8 cellular contexts compared by ENCODE assay signal in genomic region chr15:63048986-63049665, GRCh38. TPM values are rescaled to one million over a fixed set of nuclear protein-coding genes. Genes with fewer than 3 reads are reported as not detected.
DNase-seq lines count a peak whose midpoint lies in the region; ATAC-seq and TF ChIP-seq lines count a peak whose summit lies in the region.

No MANE protein-coding gene starts in this region.

- 5% methylated on average over 26 of the region's 26 CpGs for WGBS in esophagus, 2 donors
- 5% methylated on average over 26 of the region's 26 CpGs for WGBS in testis, 2 donors

- no peak for TF ChIP-seq CTCF in testis (IDR thresholded peaks at IDR 0.05)

- CTCF ChIA-PET in activated CD8-positive, alpha-beta memory T cell treated with anti-CD3 and anti-CD28 coated beads, Interleukin-2, amount 10 ng/mL, durations not matched to agents 7 days and 5 days (lab: Charles Lee): interaction anchor here (0.7 to 7.4 kb wide), 28 partner anchors 8 to 1019 kb away, joined by 3 to 119 read pairs (median 6); partner anchors contain the start of gene RPS27L

- H3K4me1 Mint-ChIP-seq in activated CD8-positive, alpha-beta memory T cell treated with anti-CD3 and anti-CD28 coated beads, Interleukin-2, amount 10 ng/mL, durations not matched to agents 7 days and 5 days: peaks cover 21% of the 10 kb centered on the region

- no peaks in the 10 kb centered on the region for H3K9me3 ChIP-seq in esophagus (ENCODE audit: control insufficient read depth in 2 of 2, insufficient read depth in 1 of 2, low read depth in 1 of 2, low read length in 1 of 2)
- H3K9me3 ChIP-seq in mucosa of rectum (ENCODE audit: control insufficient read depth in 2 of 2, low read length in 2 of 2): no peaks in the 10 kb centered on the region
- no peaks in the 10 kb centered on the region for H3K9me3 ChIP-seq in testis

- ATAC-seq in activated CD8-positive, alpha-beta memory T cell treated with anti-CD3 and anti-CD28 coated beads, Interleukin-2, amount 10 ng/mL, durations not matched to agents 7 days and 5 days: no peak
- ATAC-seq in GM21390 (IDR thresholded peaks at IDR 0.05; ENCODE audit: unreplicated experiment): no peak

- H3K27ac Mint-ChIP-seq in activated CD8-positive, alpha-beta memory T cell treated with anti-CD3 and anti-CD28 coated beads, Interleukin-2, amount 10 ng/mL, durations not matched to agents 7 days and 5 days: peak overlapping the region; percentile 61

- peaks cover 59% of the 10 kb centered on the region for H3K27me3 Mint-ChIP-seq in activated CD8-positive, alpha-beta memory T cell treated with anti-CD3 and anti-CD28 coated beads, Interleukin-2, amount 10 ng/mL, durations not matched to agents 7 days and 5 days

- intact Hi-C loops in testis (cut with DNase I; ENCODE audit: low total_unique reads): loop anchor here (10.0 kb wide), 2 partner anchors 46 to 264 kb away; no protein-coding TSS in a partner anchor

- H3K27ac ChIP-seq in esophagus (ENCODE audit: low read depth in 2 of 2, low read length in 1 of 2) (peak overlapping the region; percentile 67 to 85), mucosa of rectum (ENCODE audit: low read depth in 2 of 2, low read length in 2 of 2) (peak overlapping the region; percentile 96 to 99), testis (peak overlapping the region; percentile 88 to 91)

- H3K27me3 ChIP-seq in esophagus (ENCODE audit: control insufficient read depth in 1 of 2, insufficient read depth in 2 of 2, low read length in 2 of 2) (no peaks in the 10 kb centered on the region), mucosa of rectum (ENCODE audit: control insufficient read depth in 2 of 2, insufficient read depth in 2 of 2, low read length in 2 of 2) (peaks cover 0 to under 1% of the 10 kb centered on the region in 2 donors), testis (no peaks in the 10 kb centered on the region)

- peak overlapping the region; percentile 97 to 99 for H3K9ac ChIP-seq in mucosa of rectum (ENCODE audit: low read depth in 1 of 2, low read length in 2 of 2)

- H3K36me3 ChIP-seq in esophagus (ENCODE audit: control insufficient read depth in 2 of 2, insufficient read depth in 2 of 2, low read length in 1 of 2) (no peaks in the 10 kb centered on the region), mucosa of rectum (ENCODE audit: control insufficient read depth in 2 of 2, insufficient read depth in 2 of 2, low read length in 2 of 2) (peaks cover 3 to 7% of the 10 kb centered on the region in 2 donors), testis (ENCODE audit: low read depth, missing control alignments) (no peaks in the 10 kb centered on the region)

- DNase-seq in activated T-cell treated with anti-CD3 and anti-CD28 coated beads for 1 hour (ENCODE audit: low read depth): peak; percentile 9
- DNase-seq in activated T-cell treated with anti-CD3 and anti-CD28 coated beads for 4 hours: no peak
- peak; percentile 90 for DNase-seq in NCI-H2171 treated with DMSO at 0.1 percent for 48 hours (lab: John Stamatoyannopoulos, UW)
- DNase-seq in activated CD8-positive, alpha-beta memory T cell treated with anti-CD3 and anti-CD28 coated beads, Interleukin-2, amount 10 ng/mL, durations not matched to agents 7 days and 5 days: peak; percentile 52
- peak; percentile 77 for DNase-seq in testis

- no peaks in the 10 kb centered on the region for H3K9me3 Mint-ChIP-seq in activated CD8-positive, alpha-beta memory T cell treated with anti-CD3 and anti-CD28 coated beads, Interleukin-2, amount 10 ng/mL, durations not matched to agents 7 days and 5 days (ENCODE audit: low read depth)

- H3K36me3 Mint-ChIP-seq in activated CD8-positive, alpha-beta memory T cell treated with anti-CD3 and anti-CD28 coated beads, Interleukin-2, amount 10 ng/mL, durations not matched to agents 7 days and 5 days: no peaks in the 10 kb centered on the region

- TF ChIP-seq POLR2A in testis (IDR thresholded peaks at IDR 0.05): no peak

- H3K4me3 ChIP-seq in esophagus (ENCODE audit: low read depth in 1 of 2, low read length in 2 of 2) (peak overlapping the region; percentile 66 to 77), mucosa of rectum (ENCODE audit: low read length in 2 of 2) (peak overlapping the region; percentile 91 to 95), testis (peak overlapping the region; percentile 71 to 83)

- H3K4me1 ChIP-seq in esophagus (ENCODE audit: control insufficient read depth in 2 of 2, insufficient read depth in 2 of 2, low read length in 1 of 2) (peaks cover 0 to 5% of the 10 kb centered on the region in 2 donors), mucosa of rectum (ENCODE audit: control insufficient read depth in 2 of 2, insufficient read depth in 2 of 2, low read length in 2 of 2) (peaks cover 49 to 71% of the 10 kb centered on the region in 2 donors), testis (peaks cover 38% of the 10 kb centered on the region)

- peak overlapping the region; percentile 81 for H3K4me3 Mint-ChIP-seq in activated CD8-positive, alpha-beta memory T cell treated with anti-CD3 and anti-CD28 coated beads, Interleukin-2, amount 10 ng/mL, durations not matched to agents 7 days and 5 days

RNA-seq across cellular contexts. Expression of gene TPM1, which starts 6.6 kb away (rescaled TPM):
- 1 to 10 TPM; 4.1 to 5.5 TPM for total RNA-seq in activated CD8-positive, alpha-beta memory T cell treated with anti-CD3 and anti-CD28 coated beads, Interleukin-2, amount 10 ng/mL, durations not matched to agents 7 days and 5 days
- polyA plus RNA-seq in esophagus: 100 to 1,000 TPM; 135 to 322 TPM
- total RNA-seq in testis: 100 to 1,000 TPM; 126 TPM
- polyA plus RNA-seq in testis (ENCODE audit: insufficient read depth, low read depth, low replicate concordance): 135 TPM

Comparison
In these comparisons a context has a peak if more than half of its experiments do, and no peak if none do; other contexts are left out.
1. RNA of gene TPM1, which starts 6.6 kb away (total RNA-seq): 126 TPM in testis; 4.1 to 5.5 TPM in activated CD8-positive, alpha-beta memory T cell treated with anti-CD3 and anti-CD28 coated beads, Interleukin-2, amount 10 ng/mL, durations not matched to agents 7 days and 5 days; every median in the first group is over 10 times any median in the second.
2. Peak in every context shown above with its lines, with median percentiles within 50 percentile points of each other: H3K27ac ChIP-seq and H3K4me3 ChIP-seq.